ENCODE assay signal across 1 cellular context in the genomic region with DNA sequence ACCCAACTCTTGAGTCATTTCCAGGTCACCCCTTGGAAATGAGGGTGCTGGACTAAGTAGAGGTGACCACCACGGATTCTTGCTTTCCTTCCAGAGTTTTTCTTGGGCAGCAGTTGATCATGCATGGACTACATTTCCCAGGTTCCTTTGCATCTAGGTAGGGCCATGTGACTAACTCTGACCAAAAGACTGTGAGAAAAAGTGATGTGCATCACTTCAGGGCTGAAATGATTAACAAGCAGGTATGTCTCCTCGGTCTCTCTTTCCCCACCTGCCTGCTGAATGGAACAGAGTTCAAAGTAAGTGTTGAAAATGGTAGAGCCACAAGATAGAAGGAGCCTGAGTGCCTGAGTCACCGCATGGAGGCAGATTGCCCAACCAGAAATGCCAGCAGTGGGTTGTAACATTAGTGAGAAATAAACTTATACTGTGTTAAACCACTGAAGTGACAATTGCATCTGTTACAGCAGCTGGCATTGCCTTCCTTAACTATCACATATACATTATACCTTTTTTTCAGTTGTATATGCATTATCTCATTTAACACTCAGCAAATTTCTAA.
TF ChIP-seq lines count a peak whose summit lies in the region.

No MANE protein-coding gene starts in this region.

TF ChIP-seq in SK-N-SH treated with all-trans-retinoic acid at 6 μM for 48 hours, 23 proteins besides CTCF, POLR2A, EP300 and RAD21 (continued from another document):
- TF ChIP-seq TSHZ2 (CRISPR knock-in tag; IDR thresholded peaks at IDR 0.05) (no peak), ISL1 (CRISPR knock-in tag; IDR thresholded peaks at IDR 0.05) (no peak), ZNF70 (CRISPR knock-in tag; IDR thresholded peaks at IDR 0.05) (no peak), ZNF8 (CRISPR knock-in tag; IDR thresholded peaks at IDR 0.05) (no peak), SNAI2 (CRISPR knock-in tag; IDR thresholded peaks at IDR 0.05) (no peak), ARNTL (CRISPR knock-in tag; IDR thresholded peaks at IDR 0.05; ENCODE audit: borderline replicate concordance, low read depth) (no peak), OSR1 (CRISPR knock-in tag; IDR thresholded peaks at IDR 0.05) (no peak), ZNF565 (CRISPR knock-in tag; conservative IDR thresholded peaks at IDR 0.05; ENCODE audit: low read depth) (no peak), PATZ1 (CRISPR knock-in tag; IDR thresholded peaks at IDR 0.05; ENCODE audit: borderline replicate concordance) (no peak), TCF4 (CRISPR knock-in tag; IDR thresholded peaks at IDR 0.05; ENCODE audit: borderline replicate concordance) (no peak)
TF ChIP-seq in SK-N-SH treated with all-trans-retinoic acid at 6 μM for 48 hours: peak in this region for 0.
